17 cellular contexts compared by ENCODE assay signal in genomic region chr20:3404402-3404801, GRCh38.
"Had no signal": no experiment of that assay in that cellular context is flagged by ENCODE, and none has a peak within 500 bp of the region (broad histone marks: within the 10 kb centered on the region; RNA-seq: fewer than 3 reads in every experiment).

No MANE protein-coding gene starts in this region.

- DNase-seq: activated CD4-positive, alpha-beta T cell treated with anti-CD3 and anti-CD28 coated beads for 1 hour; activated gamma-delta T cell treated with Interleukin-2 at 50 U/mL for 16 hours; adrenal gland; caudate nucleus; colonic mucosa; kidney; nephron progenitor cell; stimulated activated CD4-positive, alpha-beta T cell treated with anti-CD3 and anti-CD28 coated beads, Interleukin-4, amount 100 ng/mL, for 1 hour; stimulated activated naive CD8-positive, alpha-beta T cell treated with anti-CD3 and anti-CD28 coated beads, Interleukin-15, amount 100 ng/mL, for 72 hours; transverse colon; WERI-Rb-1 had no signal

- H3K9me3 ChIP-seq: adrenal gland, colonic mucosa, right atrium auricular region, suprapubic skin, transverse colon had no signal

- H3K27me3 ChIP-seq: adrenal gland, right atrium auricular region, suprapubic skin had no signal

- ATAC-seq: activated naive CD4-positive, alpha-beta T cell treated with anti-CD3 and anti-CD28 coated beads, Interleukin-2, amount 50 U/mL, for 72 hours; left lobe of liver; stimulated activated naive CD8-positive, alpha-beta T cell treated with anti-CD3 and anti-CD28 coated beads, Interleukin-15, amount 100 ng/mL, for 72 hours had no signal

- FAIRE-seq: frontal cortex, kidney had no signal

- H3K4me3 ChIP-seq: colonic mucosa, right atrium auricular region, skin epidermis, suprapubic skin, transverse colon had no signal

- H3K27ac ChIP-seq: adrenal gland, colonic mucosa, skin epidermis, suprapubic skin, WERI-Rb-1 had no signal

- H3K36me3 ChIP-seq: adrenal gland, colonic mucosa, right atrium auricular region, suprapubic skin, transverse colon, WERI-Rb-1 had no signal
